24 cellular contexts compared by ENCODE assay signal in the genomic region with DNA sequence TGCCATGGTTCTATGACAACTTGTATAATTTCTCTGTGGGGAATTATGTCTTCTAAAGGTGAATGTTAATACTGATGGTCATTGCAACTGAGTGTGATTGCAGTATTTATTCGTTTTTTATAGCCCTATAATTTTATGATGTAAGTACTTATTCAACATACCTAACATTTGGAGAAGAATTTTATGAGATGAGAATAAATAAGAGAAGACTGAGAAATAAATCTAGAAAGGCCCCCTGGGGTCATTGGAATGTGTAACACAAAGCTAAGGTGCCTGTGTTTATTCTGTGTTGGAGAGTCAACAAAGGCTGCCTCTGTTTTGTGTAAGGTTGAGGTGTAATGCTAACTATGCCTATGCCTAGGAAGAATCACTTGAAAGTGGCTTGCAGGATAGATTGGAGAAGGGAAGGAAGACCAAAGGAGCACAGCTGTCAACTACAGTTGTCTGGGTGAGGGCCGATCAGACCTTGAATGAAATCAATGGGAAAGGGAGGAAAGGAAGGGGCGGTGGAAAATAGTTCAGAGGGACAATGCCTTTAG.
"Had no signal": no experiment of that assay in that cellular context is flagged by ENCODE, and none has a peak within 500 bp of the region (broad histone marks: within the 10 kb centered on the region; RNA-seq: fewer than 3 reads in every experiment).

No MANE protein-coding gene starts in this region.

- ATAC-seq: activated CD4-positive, CD25-positive, alpha-beta regulatory T cell treated with anti-CD3 and anti-CD28 coated beads, Interleukin-2, amount 50 U/mL, for 24 hours; esophagus mucosa; heart left ventricle; mucosa of descending colon; natural killer cell treated with Interleukin-12 subunit alpha and Interleukin-12 subunit beta and Interleukin-15 and Interleukin-18, amount 100 ng/mL, for 72 hours; right lobe of liver; stimulated activated naive CD8-positive, alpha-beta T cell treated with anti-CD3 and anti-CD28 coated beads, Interleukin-15, Interleukin-2, amounts not matched to agents 100 U/mL and 50 U/mL, for 24 hours had no signal

- H3K36me3 Mint-ChIP-seq: activated naive CD4-positive, alpha-beta T cell treated with anti-CD3 and anti-CD28 coated beads, Interleukin-2, amount 10 ng/mL, durations not matched to agents 7 days and 5 days; activated naive CD8-positive, alpha-beta T cell treated with anti-CD3 and anti-CD28 coated beads, Interleukin-2, amount 10 ng/mL, durations not matched to agents 7 days and 5 days; natural killer cell treated with Interleukin-12 subunit alpha and Interleukin-12 subunit beta and Interleukin-15 and Interleukin-18, amount 100 ng/mL, for 72 hours had no signal

- H3K4me1 ChIP-seq: heart left ventricle, right lobe of liver, testis, transverse colon had no signal

- H3K4me1 Mint-ChIP-seq: activated naive CD4-positive, alpha-beta T cell treated with anti-CD3 and anti-CD28 coated beads, Interleukin-2, amount 10 ng/mL, durations not matched to agents 7 days and 5 days; activated naive CD8-positive, alpha-beta T cell treated with anti-CD3 and anti-CD28 coated beads, Interleukin-2, amount 10 ng/mL, durations not matched to agents 7 days and 5 days had no signal

- DNase-seq: activated CD4-positive, alpha-beta T cell treated with anti-CD3 and anti-CD28 coated beads for 48 hours; activated CD4-positive, alpha-beta T cell treated with anti-CD3 and anti-CD28 coated beads, Interleukin-2, amount 50 U/mL, for 48 hours; activated CD8-positive, alpha-beta memory T cell treated with anti-CD3 and anti-CD28 coated beads for 24 hours; activated gamma-delta T cell; activated naive CD4-positive, alpha-beta T cell treated with anti-CD3 and anti-CD28 coated beads, Interleukin-2, amount 10 ng/mL, durations not matched to agents 7 days and 5 days; activated naive CD8-positive, alpha-beta T cell treated with anti-CD3 and anti-CD28 coated beads, Interleukin-2, amount 10 ng/mL, durations not matched to agents 7 days and 5 days; caudate nucleus; foreskin fibroblast; heart left ventricle; left ventricle myocardium inferior; mucosa of descending colon; posterior cingulate gyrus; right lobe of liver; stimulated activated CD4-positive, alpha-beta T cell treated with anti-CD3 and anti-CD28 coated beads, Interleukin-12 subunit alpha, Interleukin-12 subunit beta, amount 100 ng/mL, for 4 hours; stimulated activated CD4-positive, alpha-beta T cell treated with anti-CD3 and anti-CD28 coated beads, Interleukin-4, amount 100 ng/mL, for 1 hour; stimulated activated naive CD8-positive, alpha-beta T cell treated with anti-CD3 and anti-CD28 coated beads, Interleukin-15, Interleukin-2, amounts not matched to agents 100 U/mL and 50 U/mL, for 24 hours; testis; transverse colon had no signal

- H3K27me3 ChIP-seq: heart left ventricle, right lobe of liver, testis, transverse colon had no signal

- H3K27ac Mint-ChIP-seq: activated naive CD4-positive, alpha-beta T cell treated with anti-CD3 and anti-CD28 coated beads, Interleukin-2, amount 10 ng/mL, durations not matched to agents 7 days and 5 days; activated naive CD8-positive, alpha-beta T cell treated with anti-CD3 and anti-CD28 coated beads, Interleukin-2, amount 10 ng/mL, durations not matched to agents 7 days and 5 days; natural killer cell treated with Interleukin-12 subunit alpha and Interleukin-12 subunit beta and Interleukin-15 and Interleukin-18, amount 100 ng/mL, for 72 hours had no signal

- H3K36me3 ChIP-seq: heart left ventricle, left ventricle myocardium inferior, right lobe of liver, transverse colon had no signal

- H3K27me3 Mint-ChIP-seq: activated naive CD4-positive, alpha-beta T cell treated with anti-CD3 and anti-CD28 coated beads, Interleukin-2, amount 10 ng/mL, durations not matched to agents 7 days and 5 days; activated naive CD8-positive, alpha-beta T cell treated with anti-CD3 and anti-CD28 coated beads, Interleukin-2, amount 10 ng/mL, durations not matched to agents 7 days and 5 days; natural killer cell treated with Interleukin-12 subunit alpha and Interleukin-12 subunit beta and Interleukin-15 and Interleukin-18, amount 100 ng/mL, for 72 hours had no signal

- H3K27ac ChIP-seq: heart left ventricle, left ventricle myocardium inferior, right lobe of liver, skin epidermis, testis, transverse colon, VCaP had no signal

- H3K4me3 ChIP-seq: heart left ventricle, left ventricle myocardium inferior, lung, mucosa of descending colon, right lobe of liver, skin epidermis, testis, transverse colon had no signal

- H3K4me3 Mint-ChIP-seq: activated naive CD4-positive, alpha-beta T cell treated with anti-CD3 and anti-CD28 coated beads, Interleukin-2, amount 10 ng/mL, durations not matched to agents 7 days and 5 days; activated naive CD8-positive, alpha-beta T cell treated with anti-CD3 and anti-CD28 coated beads, Interleukin-2, amount 10 ng/mL, durations not matched to agents 7 days and 5 days; natural killer cell treated with Interleukin-12 subunit alpha and Interleukin-12 subunit beta and Interleukin-15 and Interleukin-18, amount 100 ng/mL, for 72 hours had no signal
